ENCODE assay signal across 18 cellular contexts in genomic region chr12:114919479-114919878, GRCh38.
"Had no signal": no experiment of that assay in that cellular context is flagged by ENCODE, and none has a peak within 500 bp of the region (broad histone marks: within the 10 kb centered on the region; RNA-seq: fewer than 3 reads in every experiment).

No MANE protein-coding gene starts in this region.

- H3K9me3 ChIP-seq: adrenal gland, colonic mucosa, prostate gland, testis had no signal

- H3K27me3 ChIP-seq: adrenal gland, colonic mucosa, stomach, testis had no signal

- H3K27ac ChIP-seq: adrenal gland, colonic mucosa, prostate gland, stomach, testis, VCaP had no signal

- H3K4me3 Mint-ChIP-seq: activated naive CD4-positive, alpha-beta T cell treated with anti-CD3 and anti-CD28 coated beads, Interleukin-2, amount 50 U/mL, for 24 hours; T-helper 1 cell treated with Interleukin-12 subunit alpha and Interleukin-12 subunit beta and Interleukin-4 antibody, amounts not matched to agents 30 μg/mL and 1 μg/mL, for 36 hours had no signal

- DNase-seq: activated CD4-positive, alpha-beta T cell treated with anti-CD3 and anti-CD28 coated beads, Interleukin-2, amount 50 U/mL, for 48 hours; activated effector memory CD4-positive, alpha-beta T cell treated with Interleukin-2 at 50 U/mL for 16 hours; adrenal gland; caudate nucleus; colonic mucosa; hippocampal formation; kidney glomerular epithelial cell; mesendoderm; stimulated activated CD4-positive, alpha-beta T cell treated with anti-CD3 and anti-CD28 coated beads, Interleukin-1b, Interleukin-23, amount 100 ng/mL, for 48 hours; stomach; testis had no signal

- H3K4me3 ChIP-seq: adrenal gland, colonic mucosa, prostate gland, stomach, testis had no signal

- H3K27me3 Mint-ChIP-seq: activated naive CD4-positive, alpha-beta T cell treated with anti-CD3 and anti-CD28 coated beads, Interleukin-2, amount 50 U/mL, for 24 hours had no signal

- H3K27ac Mint-ChIP-seq: activated naive CD4-positive, alpha-beta T cell treated with anti-CD3 and anti-CD28 coated beads, Interleukin-2, amount 50 U/mL, for 24 hours; T-helper 1 cell treated with Interleukin-12 subunit alpha and Interleukin-12 subunit beta and Interleukin-4 antibody, amounts not matched to agents 30 μg/mL and 1 μg/mL, for 36 hours had no signal

- FAIRE-seq: endometrium, urothelium cell line had no signal

- H3K36me3 Mint-ChIP-seq: activated naive CD4-positive, alpha-beta T cell treated with anti-CD3 and anti-CD28 coated beads, Interleukin-2, amount 50 U/mL, for 24 hours had no signal

- H3K36me3 ChIP-seq: adrenal gland, colonic mucosa, prostate gland, stomach had no signal

- ATAC-seq: sciatic nerve had no signal

- H3K4me1 Mint-ChIP-seq: activated naive CD4-positive, alpha-beta T cell treated with anti-CD3 and anti-CD28 coated beads, Interleukin-2, amount 50 U/mL, for 24 hours had no signal

- H3K4me1 ChIP-seq: stomach, testis had no signal
